ENCODE assay signal across 1 cellular context in genomic region chr5:76736679-76737078, GRCh38.
TF ChIP-seq lines count a peak whose summit lies in the region.

No MANE protein-coding gene starts in this region.

TF ChIP-seq in A549, 52 proteins besides CTCF, POLR2A, EP300 and RAD21 (continued from another document):
- TF ChIP-seq PBX3 (IDR thresholded peaks at IDR 0.05): no peak
- no peak for TF ChIP-seq NPAS2 (CRISPR knock-in tag; IDR thresholded peaks at IDR 0.05; ENCODE audit: borderline replicate concordance)
- TF ChIP-seq CHD2 (IDR thresholded peaks at IDR 0.05; ENCODE audit: low read length, partially characterized antibody): no peak
- no peak for TF ChIP-seq HOXA7 (CRISPR knock-in tag; IDR thresholded peaks at IDR 0.05)
- no peak for TF ChIP-seq E2F6 (IDR thresholded peaks at IDR 0.05; ENCODE audit: borderline replicate concordance, low read depth)
- TF ChIP-seq HMGXB4 (CRISPR knock-in tag; IDR thresholded peaks at IDR 0.05; ENCODE audit: borderline replicate concordance): no peak
- TF ChIP-seq ZSCAN20 (CRISPR knock-in tag; IDR thresholded peaks at IDR 0.05): no peak
- TF ChIP-seq RNF2 (IDR thresholded peaks at IDR 0.05; ENCODE audit: borderline replicate concordance, low read depth): no peak
- TF ChIP-seq MAZ (IDR thresholded peaks at IDR 0.05; ENCODE audit: borderline replicate concordance, low read depth, low read length): no peak
- TF ChIP-seq ZFP36 (IDR thresholded peaks at IDR 0.05; ENCODE audit: borderline replicate concordance, partially characterized antibody): no peak
